In genomic region chr17:37834168-37834567, GRCh38 we compare ENCODE assay signal across 17 cellular contexts.
DNase-seq lines count a peak whose midpoint lies in the region; ATAC-seq, FAIRE-seq and TF ChIP-seq lines count a peak whose summit lies in the region.
"Had no signal": no experiment of that assay in that cellular context is flagged by ENCODE, and none has a peak within 500 bp of the region (broad histone marks: within the 10 kb centered on the region; RNA-seq: fewer than 3 reads in every experiment).

No MANE protein-coding gene starts in this region.

- POLR2A ChIA-PET in HEK293 (lab: Yijun Ruan, JAX) = no interaction called here
- POLR2A ChIA-PET in K562 (lab: Yijun Ruan, JAX) = no interaction called here

- TF ChIP-seq CTCF in HEK293 (tag by site-specific recombination; IDR thresholded peaks at IDR 0.05) = no peak
- TF ChIP-seq CTCF in K562 (IDR thresholded peaks at IDR 0.05 in 2 of 3, conservative IDR thresholded peaks at IDR 0.05 in 1 of 3; ENCODE audit: insufficient read depth in 2 of 3, low read depth in 1 of 3, low read length in 3 of 3) = no peak
- no peak for TF ChIP-seq CTCF in neural progenitor cell (IDR thresholded peaks at IDR 0.05)
- TF ChIP-seq CTCF in nephron progenitor cell (IDR thresholded peaks at IDR 0.05) = no peak

- no peaks in the 10 kb centered on the region for H3K9me3 ChIP-seq in HEK293 (ENCODE audit: control insufficient read depth, insufficient read depth, low read depth, low read length)
- H3K9me3 ChIP-seq in K562 (replicated peaks; ENCODE audit: control insufficient read depth, insufficient read depth, low read depth, low read length) = no peaks in the 10 kb centered on the region
- no peaks in the 10 kb centered on the region for H3K9me3 ChIP-seq in neural progenitor cell (ENCODE audit: low read depth)

- intact Hi-C loops in K562 (cut with micrococcal nuclease) = no loop called here

- TF ChIP-seq POLR2A in K562 (conservative IDR thresholded peaks at IDR 0.05) = no peak

- whole genome bisulfite sequencing in K562 (ENCODE audit: insufficient coverage, low coverage, missing lambda C conversion rate) = 69% methylated on average over 2 of the region's 2 CpGs

- H3K27me3 ChIP-seq in K562 (ENCODE audit: control insufficient read depth in 2 of 2, insufficient read depth in 2 of 2, low read length in 2 of 2) (peaks cover 14 to 34% of the 10 kb centered on the region in 2 experiments; a peak in 4 of 5 replicates), neural progenitor cell (no peaks in the 10 kb centered on the region)

- ATAC-seq in activated CD8-positive, alpha-beta memory T cell treated with anti-CD3 and anti-CD28 coated beads, Interleukin-2, amount 10 ng/mL, durations not matched to agents 7 days and 5 days = no peak
- ATAC-seq in K562 = no peak
- ATAC-seq: GM23338 had no signal

- H3K4me3 ChIP-seq in HEK293 (ENCODE audit: low read depth, low read length) = no peak overlapping the region
- no peak overlapping the region for H3K4me3 ChIP-seq in K562
- no peak overlapping the region for H3K4me3 ChIP-seq in neural progenitor cell
- H3K4me3 ChIP-seq: GM23338 had no signal

- TF ChIP-seq RAD21 in K562 (CRISPR knock-in tag; conservative IDR thresholded peaks at IDR 0.05 in 1 of 2, IDR thresholded peaks at IDR 0.05 in 1 of 2) = no peak

- no peak for FAIRE-seq in K562 (lab: Jason Lieb, UNC)
- FAIRE-seq: G401.6, GM12892, HTR-8/SVneo had no signal

- H3K9me3 Mint-ChIP-seq in activated CD8-positive, alpha-beta memory T cell treated with anti-CD3 and anti-CD28 coated beads, Interleukin-2, amount 10 ng/mL, durations not matched to agents 7 days and 5 days (ENCODE audit: low read depth) = no peaks in the 10 kb centered on the region
- H3K9me3 Mint-ChIP-seq in neural progenitor cell (no peaks in the 10 kb centered on the region), nephron progenitor cell (no peaks in the 10 kb centered on the region)
- H3K9me3 Mint-ChIP-seq: CD4-positive, alpha-beta T cell; GM23338; H9 had no signal

- TF ChIP-seq EP300 in K562 (IDR thresholded peaks at IDR 0.05; ENCODE audit: low read length) = no peak

- DNase-seq in activated CD8-positive, alpha-beta memory T cell treated with anti-CD3 and anti-CD28 coated beads, Interleukin-2, amount 10 ng/mL, durations not matched to agents 7 days and 5 days = no peak
- no peak for DNase-seq in activated CD8-positive, alpha-beta memory T cell treated with anti-CD3 and anti-CD28 coated beads, Interleukin-2, amount 50 U/mL, for 48 hours
- DNase-seq in K562 (ENCODE audit: extremely low read depth in 1 of 4, low spot score in 3 of 4) (no peak), neural progenitor cell (ENCODE audit: low spot score) (no peak), SK-N-DZ (ENCODE audit: low spot score) (no peak), nephron progenitor cell (no peak), dermis blood vessel endothelial cell (no peak)
- DNase-seq: ACHN; C1 segment of cervical spinal cord; CD4-positive, alpha-beta T cell; DMS79; H9 had no signal

- H3K36me3 Mint-ChIP-seq in activated CD8-positive, alpha-beta memory T cell treated with anti-CD3 and anti-CD28 coated beads, Interleukin-2, amount 10 ng/mL, durations not matched to agents 7 days and 5 days = peaks cover 5% of the 10 kb centered on the region
- no peaks in the 10 kb centered on the region for H3K36me3 Mint-ChIP-seq in neural progenitor cell
- no peaks in the 10 kb centered on the region for H3K36me3 Mint-ChIP-seq in nephron progenitor cell (ENCODE audit: low read depth)

- in situ Hi-C loops in K562 (cut with MboI) = no loop called here

- no peaks in the 10 kb centered on the region for H3F3A ChIP-seq in neural progenitor cell (ENCODE audit: low read depth)

- H3K27ac ChIP-seq in HEK293 (ENCODE audit: extremely low read depth, low read depth, low read length) (no peak overlapping the region), K562 (ENCODE audit: extremely low read depth, low read depth, low read length) (no peak overlapping the region), neural progenitor cell (no peak overlapping the region)

- no peaks in the 10 kb centered on the region for H3K9me1 ChIP-seq in K562 (ENCODE audit: control insufficient read depth, insufficient read depth, low read length)

- H3K4me1 Mint-ChIP-seq in activated CD8-positive, alpha-beta memory T cell treated with anti-CD3 and anti-CD28 coated beads, Interleukin-2, amount 10 ng/mL, durations not matched to agents 7 days and 5 days = peaks cover 36% of the 10 kb centered on the region
- H3K4me1 Mint-ChIP-seq in neural progenitor cell (peaks cover 39% of the 10 kb centered on the region), nephron progenitor cell (peaks cover 14% of the 10 kb centered on the region)

- H3K4me1 ChIP-seq in HEK293 (ENCODE audit: control insufficient read depth, insufficient read depth, low read length) (no peaks in the 10 kb centered on the region), K562 (replicated peaks in 1 of 2; ENCODE audit: control insufficient read depth in 2 of 2, insufficient read depth in 2 of 2, low read length in 2 of 2) (peaks cover 0 to 14% of the 10 kb centered on the region in 2 experiments; a peak in 4 of 5 replicates), neural progenitor cell (peaks cover 5% of the 10 kb centered on the region)

- H3K9ac ChIP-seq in K562 (ENCODE audit: insufficient read depth in 1 of 2, low read depth in 2 of 2, low read length in 2 of 2) (no peak overlapping the region), neural progenitor cell (no peak overlapping the region)

- BruUV-seq in K562 (replicated peaks; lab: Mats Ljungman, UMichigan) = no TSS peak

- peaks cover 11% of the 10 kb centered on the region for H3K27me3 Mint-ChIP-seq in activated CD8-positive, alpha-beta memory T cell treated with anti-CD3 and anti-CD28 coated beads, Interleukin-2, amount 10 ng/mL, durations not matched to agents 7 days and 5 days
- H3K27me3 Mint-ChIP-seq in neural progenitor cell (ENCODE audit: insufficient read depth, low read depth) (peaks cover 9% of the 10 kb centered on the region), nephron progenitor cell (ENCODE audit: low read depth, poor library complexity) (peaks cover 8% of the 10 kb centered on the region)

- H4K20me1 ChIP-seq in K562 (replicated peaks; ENCODE audit: control insufficient read depth, insufficient read depth, low read length) (0 out of 2 replicates have a peak, but pooled peaks cover 4% of the 10 kb centered on the region), neural progenitor cell (ENCODE audit: low read depth) (no peaks in the 10 kb centered on the region)

- CTCF ChIA-PET in activated CD8-positive, alpha-beta memory T cell treated with anti-CD3 and anti-CD28 coated beads, Interleukin-2, amount 10 ng/mL, durations not matched to agents 7 days and 5 days (lab: Charles Lee) = interaction anchor here (1.3 kb wide), 1 partner anchor 12 kb away, joined by 4 read pairs; no protein-coding TSS in a partner anchor
- CTCF ChIA-PET in HEK293 (lab: Yijun Ruan, JAX) = interaction anchor here (0.9 kb wide), 1 partner anchor 225 kb away, joined by 3 read pairs; the partner anchor contains the start of gene SYNRG
- CTCF ChIA-PET in K562 (lab: Yijun Ruan, JAX; ENCODE audit: low intra/inter-chr PET ratio) = no interaction called here

- peak overlapping the region; percentile 6 for H3K27ac Mint-ChIP-seq in activated CD8-positive, alpha-beta memory T cell treated with anti-CD3 and anti-CD28 coated beads, Interleukin-2, amount 10 ng/mL, durations not matched to agents 7 days and 5 days
- peak overlapping the region; percentile 38 for H3K27ac Mint-ChIP-seq in neural progenitor cell
- H3K27ac Mint-ChIP-seq in nephron progenitor cell = no peak overlapping the region
- H3K27ac Mint-ChIP-seq: CD4-positive, alpha-beta T cell; GM23338; H9 had no signal

- H3K4me2 ChIP-seq in K562 (ENCODE audit: insufficient read depth, low read length) (no peak overlapping the region), neural progenitor cell (no peak overlapping the region)
- H3K4me2 ChIP-seq: GM23338 had no signal

- no peak overlapping the region for H2AFZ ChIP-seq in K562 (ENCODE audit: low read depth, low read length)
- H2AFZ ChIP-seq in neural progenitor cell (replicated peaks) = no peak overlapping the region
- H2AFZ ChIP-seq: GM23338 had no signal

- no peaks in the 10 kb centered on the region for H3K36me3 ChIP-seq in HEK293 (ENCODE audit: control insufficient read depth in 2 of 2, insufficient read depth in 1 of 2, low read length in 2 of 2)
- H3K36me3 ChIP-seq in K562 (ENCODE audit: control insufficient read depth, insufficient read depth, low read length) = no peaks in the 10 kb centered on the region
- H3K36me3 ChIP-seq in neural progenitor cell = no peaks in the 10 kb centered on the region

- peak overlapping the region; percentile 35 for H3K4me3 Mint-ChIP-seq in activated CD8-positive, alpha-beta memory T cell treated with anti-CD3 and anti-CD28 coated beads, Interleukin-2, amount 10 ng/mL, durations not matched to agents 7 days and 5 days
- H3K4me3 Mint-ChIP-seq in neural progenitor cell = no peak overlapping the region
- H3K4me3 Mint-ChIP-seq in nephron progenitor cell = no peak overlapping the region
- H3K4me3 Mint-ChIP-seq: CD4-positive, alpha-beta T cell; GM23338; H9 had no signal

- H3K79me2 ChIP-seq in K562 (ENCODE audit: control insufficient read depth, insufficient read depth, low read length) (no peaks in the 10 kb centered on the region), neural progenitor cell (ENCODE audit: low read depth) (no peaks in the 10 kb centered on the region)

TF ChIP-seq in HEK293, 187 proteins besides CTCF, POLR2A, EP300 and RAD21 (continues in another document):
- TF ChIP-seq ZNF596 (tag by site-specific recombination; IDR thresholded peaks at IDR 0.05) (no peak), ZNF416 (tag by site-specific recombination; IDR thresholded peaks at IDR 0.05) (no peak)

TF ChIP-seq in K562, 482 proteins besides CTCF, POLR2A, EP300 and RAD21 (continues in another document):
- TF ChIP-seq PBX2 (CRISPR knock-in tag; IDR thresholded peaks at IDR 0.05; ENCODE audit: low read depth) (no peak), PBX2 (tag; conservative IDR thresholded peaks at IDR 0.05; ENCODE audit: low read depth) (no peak)
